ENCODE assay signal across 22 cellular contexts in genomic region chr13:99743079-99743478, GRCh38.
DNase-seq lines count a peak whose midpoint lies in the region; TF ChIP-seq lines count a peak whose summit lies in the region.
"Had no signal": no experiment of that assay in that cellular context is flagged by ENCODE, and none has a peak within 500 bp of the region (broad histone marks: within the 10 kb centered on the region; RNA-seq: fewer than 3 reads in every experiment).

No MANE protein-coding gene starts in this region.

- no peaks in the 10 kb centered on the region for H3K27me3 ChIP-seq in HUES48 (ENCODE audit: control insufficient read depth, insufficient read depth, low read length)
- no peaks in the 10 kb centered on the region for H3K27me3 ChIP-seq in H7 (ENCODE audit: control insufficient read depth, insufficient read depth, low read length)
- H3K27me3 ChIP-seq: colonic mucosa had no signal

- H3K4me3 Mint-ChIP-seq in osteocyte (ENCODE audit: unreplicated experiment): no peak overlapping the region
- H3K4me3 Mint-ChIP-seq: CD4-positive, alpha-beta memory T cell; HFFc6; stimulated activated naive CD8-positive, alpha-beta T cell treated with anti-CD3 and anti-CD28 coated beads, Interleukin-15, Interleukin-2, amounts not matched to agents 100 ng/mL and 50 ng/mL, for 24 hours; T-helper 2 cell treated with Interferon-gamma antibody and Interleukin-4, amounts not matched to agents 5 μg/mL and 100 μg/mL, for 36 hours had no signal

- H3K4me3 ChIP-seq in HUES48 (ENCODE audit: low read depth, low read length) (no peak overlapping the region), H7 (ENCODE audit: insufficient read depth, low read depth, low read length) (no peak overlapping the region)
- H3K4me3 ChIP-seq: colonic mucosa, mucosa of descending colon, smooth muscle cell had no signal

- no peaks in the 10 kb centered on the region for H3K9me3 ChIP-seq in HUES48 (ENCODE audit: control insufficient read depth, insufficient read depth, low read length)
- H3K9me3 ChIP-seq: colonic mucosa, mucosa of descending colon, neutrophil had no signal

- no peak overlapping the region for H3K27ac Mint-ChIP-seq in osteocyte (ENCODE audit: unreplicated experiment)
- H3K27ac Mint-ChIP-seq: CD4-positive, alpha-beta memory T cell; HFFc6; stimulated activated naive CD8-positive, alpha-beta T cell treated with anti-CD3 and anti-CD28 coated beads, Interleukin-15, Interleukin-2, amounts not matched to agents 100 ng/mL and 50 ng/mL, for 24 hours; T-helper 2 cell treated with Interferon-gamma antibody and Interleukin-4, amounts not matched to agents 5 μg/mL and 100 μg/mL, for 36 hours had no signal

- no peaks in the 10 kb centered on the region for H3K36me3 Mint-ChIP-seq in osteocyte (ENCODE audit: unreplicated experiment)

- peak overlapping the region; percentile 63 for H3K27ac ChIP-seq in HUES48 (ENCODE audit: low read depth, low read length)
- H3K27ac ChIP-seq: colonic mucosa, neutrophil had no signal

- H3K9me3 Mint-ChIP-seq in osteocyte (ENCODE audit: unreplicated experiment): no peaks in the 10 kb centered on the region
- H3K9me3 Mint-ChIP-seq: CD4-positive, alpha-beta memory T cell; HFFc6; stimulated activated naive CD8-positive, alpha-beta T cell treated with anti-CD3 and anti-CD28 coated beads, Interleukin-15, Interleukin-2, amounts not matched to agents 100 ng/mL and 50 ng/mL, for 24 hours; T-helper 2 cell treated with Interferon-gamma antibody and Interleukin-4, amounts not matched to agents 5 μg/mL and 100 μg/mL, for 36 hours had no signal

- peaks cover 18% of the 10 kb centered on the region for H3K4me1 Mint-ChIP-seq in osteocyte (ENCODE audit: unreplicated experiment)

- H3K36me3 ChIP-seq in HUES48 (ENCODE audit: control insufficient read depth, insufficient read depth, low read length) (no peaks in the 10 kb centered on the region), H7 (replicated peaks; ENCODE audit: control insufficient read depth, insufficient read depth, low read length) (no peaks in the 10 kb centered on the region)
- H3K36me3 ChIP-seq: colonic mucosa, neutrophil had no signal

- H3K4me1 ChIP-seq in HUES48 (ENCODE audit: control insufficient read depth, insufficient read depth, low read length): peaks cover 55% of the 10 kb centered on the region
- H3K4me1 ChIP-seq: colonic mucosa had no signal

- DNase-seq in NCI-H146 treated with DMSO at 0.1 percent for 48 hours (lab: John Stamatoyannopoulos, UW; ENCODE audit: unreplicated experiment) (peak; percentile 55), NCI-H524 (lab: John Stamatoyannopoulos, UW) (peak; percentile 42 to 73), islet precursor cell (peak; percentile 22), osteocyte (ENCODE audit: extremely low spot score, unreplicated experiment) (no peak), H7 (no peak), hepatic stellate cell (ENCODE audit: low spot score) (no peak)
- DNase-seq in effector CD4-positive, alpha-beta T cell: no peak
- DNase-seq: activated CD4-positive, alpha-beta T cell treated with anti-CD3 and anti-CD28 coated beads, Interleukin-2, amount 50 U/mL, for 4 hours; activated effector memory CD4-positive, alpha-beta T cell treated with anti-CD3 and anti-CD28 coated beads, Interleukin-2, amount 50 U/mL, for 16 hours; CD4-positive, alpha-beta memory T cell; colonic mucosa; DND-41; HFFc6; mucosa of descending colon; NCI-H2029 treated with DMSO at 0.1 percent for 48 hours; stimulated activated CD4-positive, alpha-beta T cell treated with anti-CD3 and anti-CD28 coated beads, Interleukin-4, amount 100 ng/mL, for 1 hour; trophoblast cell had no signal

- no peak overlapping the region for H3K9ac ChIP-seq in HUES48 (ENCODE audit: low read depth, low read length)

- H3K27me3 Mint-ChIP-seq in osteocyte (ENCODE audit: unreplicated experiment): peaks cover 29% of the 10 kb centered on the region
- H3K27me3 Mint-ChIP-seq: CD4-positive, alpha-beta memory T cell; stimulated activated naive CD8-positive, alpha-beta T cell treated with anti-CD3 and anti-CD28 coated beads, Interleukin-15, Interleukin-2, amounts not matched to agents 100 ng/mL and 50 ng/mL, for 24 hours had no signal

- no peak for TF ChIP-seq CTCF in osteocyte (IDR thresholded peaks at IDR 0.05)

Comparison
In these comparisons a context has a peak if more than half of its experiments do, and no peak if none do; other contexts are left out.
1. DNase-seq: peak in NCI-H146 treated with DMSO at 0.1 percent for 48 hours (single experiment), NCI-H524 (2 of 2) and islet precursor cell (single experiment); none in osteocyte (single experiment), H7 (single experiment), effector CD4-positive, alpha-beta T cell (single experiment) and hepatic stellate cell (single experiment).